20 cellular contexts compared by ENCODE assay signal in genomic region chrX:119695535-119696050, GRCh38. TPM values are rescaled to one million over a fixed set of nuclear protein-coding genes. Genes with fewer than 3 reads are reported as not detected.
DNase-seq lines count a peak whose midpoint lies in the region; ATAC-seq, FAIRE-seq and TF ChIP-seq lines count a peak whose summit lies in the region.
"Had no signal": no experiment of that assay in that cellular context is flagged by ENCODE, and none has a peak within 500 bp of the region (broad histone marks: within the 10 kb centered on the region; RNA-seq: fewer than 3 reads in every experiment).

No MANE protein-coding gene starts in this region.

- H2AFZ ChIP-seq in OCI-LY7 (ENCODE audit: low read length) = no peak overlapping the region
- no peak overlapping the region for H2AFZ ChIP-seq in mesenchymal stem cell (ENCODE audit: low read depth, low read length)

- no peak overlapping the region for H2AK5ac ChIP-seq in mesenchymal stem cell (ENCODE audit: low read length, severe bottlenecking)

- no peak overlapping the region for H2BK12ac ChIP-seq in mesenchymal stem cell (ENCODE audit: low read length in 2 of 2)

- H3K9me3 ChIP-seq in BLaER1 treated with 17β-estradiol and CSF1 and Interleukin-3, amounts not matched to agents 10 nM and 100 nM (replicated peaks in 1 of 11) = peaks cover 0 to 13% (median 0%) of the 10 kb centered on the region in 11 experiments; a peak in 2 of 22 replicates
- H3K9me3 ChIP-seq in OCI-LY7 (ENCODE audit: low read length) = no peaks in the 10 kb centered on the region
- H3K9me3 ChIP-seq in mesenchymal stem cell (ENCODE audit: control insufficient read depth, low read length) = no peaks in the 10 kb centered on the region
- no peaks in the 10 kb centered on the region for H3K9me3 ChIP-seq in psoas muscle
- H3K9me3 ChIP-seq: esophagus muscularis mucosa, ovary, right lobe of liver, SJCRH30, upper lobe of left lung had no signal

- BruUV-seq in OCI-LY7 (replicated peaks; lab: Mats Ljungman, UMichigan) = no TSS peak

- TF ChIP-seq CTCF in OCI-LY7 (conservative IDR thresholded peaks at IDR 0.05; ENCODE audit: low read length) = no peak
- TF ChIP-seq CTCF in psoas muscle (IDR thresholded peaks at IDR 0.05) = no peak

- WGBS in mesenchymal stem cell = 89% methylated on average over 12 of the region's 12 CpGs
- 67 to 81% (median 76%) methylated on average over 10 to 12 of the region's 12 CpGs for WGBS in psoas muscle, 3 donors

- 0 out of 20 replicates have a peak overlapping the region, but pooled peaks of 1 of the 10 experiments have one; percentile 13 for H3K4me3 ChIP-seq in BLaER1 treated with 17β-estradiol and CSF1 and Interleukin-3, amounts not matched to agents 10 nM and 100 nM
- peak overlapping the region; percentile 94 for H3K4me3 ChIP-seq in OCI-LY7 (ENCODE audit: low read depth, low read length, poor library complexity, severe bottlenecking)
- H3K4me3 ChIP-seq in mesenchymal stem cell (ENCODE audit: insufficient read depth in 1 of 2, low read depth in 1 of 2, low read length in 2 of 2) = no peak overlapping the region
- H3K4me3 ChIP-seq in psoas muscle = no peak overlapping the region
- H3K4me3 ChIP-seq: esophagus muscularis mucosa, ovary, right lobe of liver, SJCRH30, upper lobe of left lung had no signal

- H4K8ac ChIP-seq in mesenchymal stem cell (ENCODE audit: low read length) = no peak overlapping the region

- H3K27me3 ChIP-seq in BLaER1 treated with 17β-estradiol and CSF1 and Interleukin-3, amounts not matched to agents 10 nM and 100 nM = no peaks in the 10 kb centered on the region
- H3K27me3 ChIP-seq in mesenchymal stem cell (ENCODE audit: control insufficient read depth in 1 of 2, insufficient read depth in 1 of 2, low read length in 2 of 2) (peaks cover 0 to 13% of the 10 kb centered on the region in 2 experiments), psoas muscle (ENCODE audit: insufficient read depth in 3 of 3, low read length in 2 of 3) (no peaks in the 10 kb centered on the region)
- H3K27me3 ChIP-seq: ovary, right lobe of liver, SJCRH30, upper lobe of left lung had no signal

- peak overlapping the region in 3 of 11 experiments; percentile 12 to 83 (median 18); a peak in 2 of 22 replicates for H3K9ac ChIP-seq in BLaER1 treated with 17β-estradiol and CSF1 and Interleukin-3, amounts not matched to agents 10 nM and 100 nM
- no peak overlapping the region for H3K9ac ChIP-seq in mesenchymal stem cell (ENCODE audit: low read length)

- no peak overlapping the region for H4K91ac ChIP-seq in mesenchymal stem cell (ENCODE audit: low read length)

- in situ Hi-C loops in G401 (cut with HindIII; ENCODE audit: low sequenced_read_pairs) = no loop called here

- H3K27ac ChIP-seq in BLaER1 treated with 17β-estradiol and CSF1 and Interleukin-3, amounts not matched to agents 10 nM and 100 nM = 0 out of 22 replicates have a peak overlapping the region, but pooled peaks of 1 of the 11 experiments have one; percentile 15
- H3K27ac ChIP-seq in OCI-LY7 (ENCODE audit: low read depth, low read length, poor library complexity, severe bottlenecking) (peak overlapping the region; percentile 73), mesenchymal stem cell (ENCODE audit: low read length, poor library complexity, severe bottlenecking) (no peak overlapping the region), psoas muscle (no peak overlapping the region)
- H3K27ac ChIP-seq: ovary, right lobe of liver, SJCRH30, upper lobe of left lung had no signal

- peak overlapping the region; percentile 67 to 86 (median 84); a peak in 21 of 22 replicates for H3K4me2 ChIP-seq in BLaER1 treated with 17β-estradiol and CSF1 and Interleukin-3, amounts not matched to agents 10 nM and 100 nM
- H3K4me2 ChIP-seq in OCI-LY7 (ENCODE audit: low read length) (peak overlapping the region; percentile 96), mesenchymal stem cell (ENCODE audit: low read length, poor library complexity, severe bottlenecking) (no peak overlapping the region)

- peak; percentile 88 for FAIRE-seq in GM18507 (lab: Jason Lieb, UNC)

- H2BK15ac ChIP-seq in mesenchymal stem cell (ENCODE audit: low read depth, poor library complexity, severe bottlenecking) = peak overlapping the region; percentile 1

- intact Hi-C loops in OCI-LY7 (cut with micrococcal nuclease; ENCODE audit: unreplicated experiment) (no loop called here), psoas muscle (cut with DNase I) (no loop called here)

- POLR2A ChIA-PET in OCI-LY7 (lab: Charles Lee) = interaction anchor here (0.7 to 4.8 kb wide), 5 partner anchors 12 to 65 kb away, joined by 3 to 34 read pairs (median 5); no protein-coding TSS in a partner anchor

- peaks cover 30% of the 10 kb centered on the region for H3K79me2 ChIP-seq in OCI-LY7 (ENCODE audit: insufficient read depth, low read depth, low read length)

- no peak overlapping the region for H3K23ac ChIP-seq in mesenchymal stem cell (ENCODE audit: low read length in 2 of 2)

- H2BK120ac ChIP-seq in mesenchymal stem cell (ENCODE audit: low read depth, low read length) = no peak overlapping the region

- no peaks in the 10 kb centered on the region for H3K9me2 ChIP-seq in OCI-LY7 (ENCODE audit: insufficient read depth, low read length)

- DNase-seq in GM18507 (ENCODE audit: extremely low spot score, insufficient read length, low read depth) = no peak
- DNase-seq in OCI-LY7 (ENCODE audit: low spot score) = peak; percentile 79
- no peak for DNase-seq in mesenchymal stem cell
- no peak for DNase-seq in psoas muscle
- DNase-seq in NCI-H2081 (lab: John Stamatoyannopoulos, UW) = no peak
- no peak for DNase-seq in G401 (ENCODE audit: low spot score)
- DNase-seq: amniotic stem cell; central memory CD4-positive, alpha-beta T cell; EL; NCI-H526 treated with DMSO at 0.1 percent for 48 hours; ovary; PC-3; right lobe of liver; SJCRH30; stimulated activated naive CD4-positive, alpha-beta T cell; upper lobe of left lung had no signal

- no peak overlapping the region for H2BK5ac ChIP-seq in mesenchymal stem cell (ENCODE audit: low read depth, low read length, poor library complexity, severe bottlenecking)

- no peak for ATAC-seq in psoas muscle
- no peak for ATAC-seq in HG03354 (IDR thresholded peaks at IDR 0.05; ENCODE audit: poor library complexity, severe bottlenecking, unreplicated experiment)
- ATAC-seq: activated CD4-positive, CD25-positive, alpha-beta regulatory T cell treated with anti-CD3 and anti-CD28 coated beads, Interleukin-2, amount 50 U/mL, for 24 hours; PC-3; right lobe of liver had no signal

- H3K14ac ChIP-seq in mesenchymal stem cell (ENCODE audit: low read length in 2 of 2) = no peak overlapping the region

- CTCF ChIA-PET in OCI-LY7 (lab: Charles Lee; ENCODE audit: unreplicated experiment) = interaction anchor here (0.7 kb wide), 1 partner anchor 33 kb away, joined by 3 read pairs; no protein-coding TSS in a partner anchor

- H3K79me1 ChIP-seq in mesenchymal stem cell (replicated peaks; ENCODE audit: low read length, poor library complexity, severe bottlenecking) = peaks cover 3% of the 10 kb centered on the region

- H3K4ac ChIP-seq in mesenchymal stem cell (ENCODE audit: low read depth in 1 of 2, low read length in 2 of 2) = no peak overlapping the region

- peaks cover 0 to 11% (median 0%) of the 10 kb centered on the region in 11 experiments; a peak in 3 of 22 replicates for H4K20me1 ChIP-seq in BLaER1 treated with 17β-estradiol and CSF1 and Interleukin-3, amounts not matched to agents 10 nM and 100 nM
- H4K20me1 ChIP-seq in OCI-LY7 (ENCODE audit: insufficient read depth, low read length) = peaks cover 9% of the 10 kb centered on the region; the same call in 1 of the 2 replicates

- H3K18ac ChIP-seq in mesenchymal stem cell (ENCODE audit: low read depth in 1 of 2, low read length in 2 of 2) = no peak overlapping the region

- no peaks in the 10 kb centered on the region for H3K36me3 ChIP-seq in BLaER1 treated with 17β-estradiol and CSF1 and Interleukin-3, amounts not matched to agents 10 nM and 100 nM
- peaks cover 13% of the 10 kb centered on the region; the same call in 1 of the 2 replicates for H3K36me3 ChIP-seq in OCI-LY7 (ENCODE audit: insufficient read depth, low read length)
- no peaks in the 10 kb centered on the region for H3K36me3 ChIP-seq in mesenchymal stem cell (ENCODE audit: control insufficient read depth in 1 of 2, insufficient read depth in 2 of 2, low read depth in 1 of 2, low read length in 2 of 2)
- H3K36me3 ChIP-seq in psoas muscle (ENCODE audit: insufficient read depth in 1 of 2, low read depth in 1 of 2) = no peaks in the 10 kb centered on the region
- H3K36me3 ChIP-seq: esophagus muscularis mucosa, ovary, right lobe of liver, SJCRH30, upper lobe of left lung had no signal

- H3K4me1 ChIP-seq in BLaER1 treated with 17β-estradiol and CSF1 and Interleukin-3, amounts not matched to agents 10 nM and 100 nM = peaks cover 18 to 46% (median 37%) of the 10 kb centered on the region in 10 experiments; a peak in 19 of 20 replicates
- H3K4me1 ChIP-seq in OCI-LY7 (ENCODE audit: insufficient read depth, low read length, poor library complexity, severe bottlenecking) (peaks cover 48% of the 10 kb centered on the region), mesenchymal stem cell (ENCODE audit: control insufficient read depth, insufficient read depth, low read depth, low read length) (peaks cover 9% of the 10 kb centered on the region), psoas muscle (no peaks in the 10 kb centered on the region)
- H3K4me1 ChIP-seq: right lobe of liver had no signal

RNA-seq across cellular contexts. Expression of gene SEPTIN6, which starts 2.6 kb away (rescaled TPM):
- total RNA-seq in OCI-LY7 (2014; rRNA removed; shearing (Covaris generic)) = 145 and 182 TPM in 2 replicates
- total RNA-seq in OCI-LY7 (2022) (216 and 231 TPM in 2 replicates), psoas muscle (1 to 10 TPM; 2.2 to 3.8 (median 3.0) TPM)
- 63.7 TPM for polyA plus RNA-seq in mesenchymal stem cell (2013, experiment 1 of 2)
- polyA plus RNA-seq in mesenchymal stem cell (2013, experiment 2 of 2) = 65.3 TPM
- 1 to 10 TPM; 2.3 to 3.1 (median 2.8) TPM for polyA plus RNA-seq in psoas muscle
- total RNA-seq in G401 (2014; rRNA removed; shearing (Covaris generic)) = 41.5 and 53.2 TPM in 2 replicates
